8 cellular contexts compared by ENCODE assay signal in genomic region chr3:129440648-129441190, GRCh38. TPM values are rescaled to one million over a fixed set of nuclear protein-coding genes. Genes with fewer than 3 reads are reported as not detected.
DNase-seq lines count a peak whose midpoint lies in the region; ATAC-seq and TF ChIP-seq lines count a peak whose summit lies in the region.

No MANE protein-coding gene starts in this region.

- CTCF ChIA-PET in activated naive CD4-positive, alpha-beta T cell treated with anti-CD3 and anti-CD28 coated beads for 36 hours (lab: Charles Lee), result interaction anchor here (1.0 to 2.9 kb wide), 5 partner anchors 41 to 124 kb away, joined by 3 to 10 read pairs (median 4); a partner anchor contains a TSS

- H3K9ac ChIP-seq in adipocyte (ENCODE audit: low read length) (peak overlapping the region; percentile 95), liver (ENCODE audit: low read depth in 1 of 2, low read length in 2 of 2) (peak overlapping the region; percentile 44 to 87)

- H3K36me3 ChIP-seq in adipocyte (ENCODE audit: control insufficient read depth, insufficient read depth, low read length, severe bottlenecking) (peaks cover 24% of the 10 kb centered on the region), liver (ENCODE audit: control insufficient read depth in 4 of 4, insufficient read depth in 3 of 4, low read depth in 1 of 4, low read length in 3 of 4) (peaks cover 0 to 12% (median 7%) of the 10 kb centered on the region in 4 donors)

- no peaks in the 10 kb centered on the region for H3K9me3 ChIP-seq in adipocyte (ENCODE audit: control insufficient read depth, low read length)
- H3K9me3 ChIP-seq in liver (ENCODE audit: control insufficient read depth in 4 of 4, low read length in 3 of 4), result no peaks in the 10 kb centered on the region

- H3K4me3 ChIP-seq in adipocyte (ENCODE audit: low read length) (peak overlapping the region; percentile 95), liver (ENCODE audit: low read depth in 1 of 3, low read length in 3 of 3) (peak overlapping the region; percentile 78 to 84 (median 81))

- H3K27ac ChIP-seq in liver (ENCODE audit: low read depth in 1 of 2, low read length in 2 of 2), result peak overlapping the region; percentile 86

- WGBS in liver, result 12% methylated on average over 7 of the region's 7 CpGs

- no peak for ATAC-seq in omental fat pad (ENCODE audit: low FRiP score)

- H3K36me3 Mint-ChIP-seq in activated naive CD4-positive, alpha-beta T cell treated with anti-CD3 and anti-CD28 coated beads for 36 hours (ENCODE audit: low read depth), result peaks cover 19% of the 10 kb centered on the region
- peaks cover 6% of the 10 kb centered on the region for H3K36me3 Mint-ChIP-seq in type B pancreatic cell

- no peak for TF ChIP-seq RAD21 in liver (IDR thresholded peaks at IDR 0.05)

- DNase-seq in activated naive CD4-positive, alpha-beta T cell treated with anti-CD3 and anti-CD28 coated beads for 36 hours, result no peak
- no peak for DNase-seq in activated naive CD4-positive, alpha-beta T cell treated with anti-CD3 and anti-CD28 coated beads, Interleukin-2, amount 50 U/mL, for 16 hours
- DNase-seq in adipocyte (ENCODE audit: low read depth), result no peak
- DNase-seq in type B pancreatic cell (ENCODE audit: extremely low spot score, unreplicated experiment), result no peak
- DNase-seq in omental fat pad (ENCODE audit: low spot score), result no peak
- no peak for DNase-seq in NCI-H1930 (lab: John Stamatoyannopoulos, UW)
- no peak for DNase-seq in NCI-H1436 treated with DMSO at 0.1 percent for 48 hours (lab: John Stamatoyannopoulos, UW)

- peaks cover 48% of the 10 kb centered on the region for H3K4me1 Mint-ChIP-seq in activated naive CD4-positive, alpha-beta T cell treated with anti-CD3 and anti-CD28 coated beads for 36 hours (ENCODE audit: low read depth)
- H3K4me1 Mint-ChIP-seq in type B pancreatic cell (ENCODE audit: unreplicated experiment), result peaks cover 39% of the 10 kb centered on the region

- H3K27ac Mint-ChIP-seq in activated naive CD4-positive, alpha-beta T cell treated with anti-CD3 and anti-CD28 coated beads for 36 hours, result peak overlapping the region; percentile 89
- H3K27ac Mint-ChIP-seq in type B pancreatic cell, result peak overlapping the region; percentile 96

- intact Hi-C loops in activated naive CD4-positive, alpha-beta T cell treated with anti-CD3 and anti-CD28 coated beads for 36 hours (cut with micrococcal nuclease), result loop anchor here (1.0 to 10.0 kb wide), 17 partner anchors 12 to 1386 kb away; partner anchors contain the start of genes ACAD9, CNBP, EFCAB12 and HMCES

- H3K9me3 Mint-ChIP-seq in activated naive CD4-positive, alpha-beta T cell treated with anti-CD3 and anti-CD28 coated beads for 36 hours, result no peaks in the 10 kb centered on the region
- no peaks in the 10 kb centered on the region for H3K9me3 Mint-ChIP-seq in type B pancreatic cell

- TF ChIP-seq CTCF in liver (IDR thresholded peaks at IDR 0.05; ENCODE audit: low read depth, low read length, missing input control) (no peak), type B pancreatic cell (conservative IDR thresholded peaks at IDR 0.05) (no peak), omental fat pad (IDR thresholded peaks at IDR 0.05) (no peak)

- peak overlapping the region; percentile 87 for H3K4me3 Mint-ChIP-seq in activated naive CD4-positive, alpha-beta T cell treated with anti-CD3 and anti-CD28 coated beads for 36 hours
- peak overlapping the region; percentile 96 for H3K4me3 Mint-ChIP-seq in type B pancreatic cell

- H3K4me1 ChIP-seq in adipocyte (ENCODE audit: control insufficient read depth, insufficient read depth, low read length) (peaks cover 69% of the 10 kb centered on the region), liver (ENCODE audit: control insufficient read depth in 4 of 4, insufficient read depth in 4 of 4, low read length in 3 of 4) (peaks cover 0 to 57% (median 33%) of the 10 kb centered on the region in 4 donors)

- no peaks in the 10 kb centered on the region for H3K27me3 Mint-ChIP-seq in activated naive CD4-positive, alpha-beta T cell treated with anti-CD3 and anti-CD28 coated beads for 36 hours (ENCODE audit: low read depth)
- H3K27me3 Mint-ChIP-seq in type B pancreatic cell, result no peaks in the 10 kb centered on the region

- no peaks in the 10 kb centered on the region for H3K27me3 ChIP-seq in adipocyte (replicated peaks; ENCODE audit: control insufficient read depth, insufficient read depth, low read length)
- H3K27me3 ChIP-seq in liver (ENCODE audit: control insufficient read depth in 4 of 4, insufficient read depth in 4 of 4, low read length in 3 of 4), result no peaks in the 10 kb centered on the region

TF ChIP-seq in liver, 16 proteins besides CTCF, POLR2A, EP300 and RAD21:
- TF ChIP-seq SP1 (IDR thresholded peaks at IDR 0.05) (no peak), ZBTB33 (IDR thresholded peaks at IDR 0.05) (no peak)
- TF ChIP-seq, protein P1, sequence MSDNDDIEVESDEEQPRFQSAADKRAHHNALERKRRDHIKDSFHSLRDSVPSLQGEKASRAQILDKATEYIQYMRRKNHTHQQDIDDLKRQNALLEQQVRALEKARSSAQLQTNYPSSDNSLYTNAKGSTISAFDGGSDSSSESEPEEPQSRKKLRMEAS (IDR thresholded peaks at IDR 0.05), result no peak

RNA-seq across cellular contexts. Expression of gene IFT122, which starts 0.7 kb away (rescaled TPM):
- 10 to 100 TPM; 27.8 to 32.4 TPM for total RNA-seq in activated naive CD4-positive, alpha-beta T cell treated with anti-CD3 and anti-CD28 coated beads for 36 hours
- total RNA-seq in liver, result 10 to 100 TPM; 14.9 to 25.8 TPM
- 1 to 10 TPM; 3.3 to 6.3 TPM for polyA plus RNA-seq in liver
- 16.9 and 41.6 TPM in 2 replicates for total RNA-seq in type B pancreatic cell (ENCODE audit: low replicate concordance)
- total RNA-seq in omental fat pad, result 10 to 100 TPM; 19.6 to 62.9 (median 28.2) TPM

RNA-seq across cellular contexts. Expression of gene MBD4, which starts 1.0 kb away (rescaled TPM):
- total RNA-seq in activated naive CD4-positive, alpha-beta T cell treated with anti-CD3 and anti-CD28 coated beads for 36 hours, result 10 to 100 TPM; 50.9 to 51.0 TPM
- total RNA-seq in liver (10 to 100 TPM; 16.9 to 17.1 TPM), type B pancreatic cell (ENCODE audit: low replicate concordance) (22.6 and 28.6 TPM in 2 replicates), omental fat pad (10 to 100 TPM; 15.6 to 29.3 (median 27.8) TPM)
- 10 to 100 TPM; 17.4 to 24.8 TPM for polyA plus RNA-seq in liver

RNA-seq across cellular contexts. Expression of gene EFCAB12, which starts 12.3 kb away (rescaled TPM):
- under 1 TPM; 0.37 to 0.81 TPM for total RNA-seq in activated naive CD4-positive, alpha-beta T cell treated with anti-CD3 and anti-CD28 coated beads for 36 hours
- total RNA-seq in liver (under 1 TPM; 0.37 to 0.67 TPM), type B pancreatic cell (ENCODE audit: low replicate concordance) (1.2 and 6.0 TPM in 2 replicates), omental fat pad (1 to 10 TPM in 2 of 4 donors, under 1 TPM in 2; 0.24 to 2.8 (median 1.0) TPM)
- polyA plus RNA-seq in liver, result 1 to 10 TPM in 1 of 2 donors, under 1 TPM in 1; 0.62 to 2.4 TPM
